Comparison of ENCODE assay signal across 17 cellular contexts in genomic region chrX:104432321-104432720, GRCh38.
DNase-seq lines count a peak whose midpoint lies in the region; ATAC-seq and TF ChIP-seq lines count a peak whose summit lies in the region.
"Had no signal": no experiment of that assay in that cellular context is flagged by ENCODE, and none has a peak within 500 bp of the region (broad histone marks: within the 10 kb centered on the region; RNA-seq: fewer than 3 reads in every experiment).

No MANE protein-coding gene starts in this region.

- no peaks in the 10 kb centered on the region for H3K27me3 ChIP-seq in PC-9 (ENCODE audit: insufficient read depth, low read depth)
- H3K27me3 ChIP-seq: BE2C had no signal

- no peaks in the 10 kb centered on the region for H3K79me2 ChIP-seq in PC-9 (ENCODE audit: low read depth)

- no peaks in the 10 kb centered on the region for H3K9me3 ChIP-seq in PC-9 (ENCODE audit: insufficient read depth, low read depth)
- H3K9me3 ChIP-seq: BE2C, SK-N-SH had no signal

- peak overlapping the region; percentile 85 for H3K27ac ChIP-seq in PC-9

- intact Hi-C loops in PC-9 (cut with micrococcal nuclease; ENCODE audit: unreplicated experiment): loop anchor here (5.0 kb wide), 3 partner anchors 100 to 375 kb away; no protein-coding TSS in a partner anchor

- ATAC-seq in esophagus mucosa (peak; percentile 35), HG02763 (IDR thresholded peaks at IDR 0.05; ENCODE audit: unreplicated experiment) (no peak)

- H3K4me2 ChIP-seq in PC-9: peak overlapping the region; percentile 56
- H3K4me2 ChIP-seq: SK-N-SH had no signal

- H3K4me3 ChIP-seq in PC-9: no peak overlapping the region

- H2AFZ ChIP-seq in PC-9: no peak overlapping the region; the same call in 1 of the 2 replicates

- CTCF ChIA-PET in PC-9 (lab: Charles Lee): interaction anchor here (0.5 kb wide), 1 partner anchor 518 kb away, joined by 3 read pairs; no protein-coding TSS in a partner anchor

- no TSS peak for BruUV-seq in PC-9 (replicated peaks; lab: Mats Ljungman, UMichigan)

- H3K36me3 ChIP-seq in PC-9 (ENCODE audit: low read depth): no peaks in the 10 kb centered on the region
- H3K36me3 ChIP-seq: BE2C had no signal

- TF ChIP-seq CTCF in PC-9 (conservative IDR thresholded peaks at IDR 0.05): no peak

- peaks cover 39% of the 10 kb centered on the region for H3K4me1 ChIP-seq in PC-9 (replicated peaks; ENCODE audit: insufficient read depth)
- H3K4me1 ChIP-seq: BE2C had no signal

- no peaks in the 10 kb centered on the region for H3K9me2 ChIP-seq in PC-9 (ENCODE audit: insufficient read depth)
- H3K9me2 ChIP-seq: SK-N-SH had no signal

- H3F3A ChIP-seq in PC-9 (ENCODE audit: insufficient read depth, low read depth): peaks cover 26% of the 10 kb centered on the region; the same call in 1 of the 2 replicates

- no peaks in the 10 kb centered on the region for H4K20me1 ChIP-seq in PC-9 (ENCODE audit: insufficient read depth)

- POLR2A ChIA-PET in PC-9 (lab: Charles Lee; ENCODE audit: unreplicated experiment): no interaction called here

- DNase-seq in HT-29 (ENCODE audit: low spot score) (peak; percentile 82), PC-9 (peak; percentile 50 to 92), renal cortical epithelial cell (ENCODE audit: low read depth) (peak; percentile 15), kidney glomerular epithelial cell (lab: John Stamatoyannopoulos, UW) (no peak)
- no peak for DNase-seq in stimulated activated CD4-positive, alpha-beta T cell treated with anti-CD3 and anti-CD28 coated beads, Interleukin-2, amount 100 ng/mL, for 24 hours
- DNase-seq: BE2C; CD4-positive, alpha-beta memory T cell; EL; Karpas-422; NCI-H1417 treated with DMSO at 0.1 percent for 48 hours; NCI-H2029 treated with DMSO at 0.1 percent for 48 hours; NCI-H2227 treated with DMSO at 0.1 percent for 48 hours; NCI-H526 treated with DMSO at 0.1 percent for 48 hours; Right ventricle myocardium superior; SK-N-SH had no signal

Comparison
In these comparisons a context has a peak if more than half of its experiments do, and no peak if none do; other contexts are left out.
1. DNase-seq: peak in HT-29 (single experiment), PC-9 (2 of 2) and renal cortical epithelial cell (single experiment); none in stimulated activated CD4-positive, alpha-beta T cell treated with anti-CD3 and anti-CD28 coated beads, Interleukin-2, amount 100 ng/mL, for 24 hours (0 of 2) and kidney glomerular epithelial cell (single experiment).